ENCODE assay signal across 13 cellular contexts in the genomic region with DNA sequence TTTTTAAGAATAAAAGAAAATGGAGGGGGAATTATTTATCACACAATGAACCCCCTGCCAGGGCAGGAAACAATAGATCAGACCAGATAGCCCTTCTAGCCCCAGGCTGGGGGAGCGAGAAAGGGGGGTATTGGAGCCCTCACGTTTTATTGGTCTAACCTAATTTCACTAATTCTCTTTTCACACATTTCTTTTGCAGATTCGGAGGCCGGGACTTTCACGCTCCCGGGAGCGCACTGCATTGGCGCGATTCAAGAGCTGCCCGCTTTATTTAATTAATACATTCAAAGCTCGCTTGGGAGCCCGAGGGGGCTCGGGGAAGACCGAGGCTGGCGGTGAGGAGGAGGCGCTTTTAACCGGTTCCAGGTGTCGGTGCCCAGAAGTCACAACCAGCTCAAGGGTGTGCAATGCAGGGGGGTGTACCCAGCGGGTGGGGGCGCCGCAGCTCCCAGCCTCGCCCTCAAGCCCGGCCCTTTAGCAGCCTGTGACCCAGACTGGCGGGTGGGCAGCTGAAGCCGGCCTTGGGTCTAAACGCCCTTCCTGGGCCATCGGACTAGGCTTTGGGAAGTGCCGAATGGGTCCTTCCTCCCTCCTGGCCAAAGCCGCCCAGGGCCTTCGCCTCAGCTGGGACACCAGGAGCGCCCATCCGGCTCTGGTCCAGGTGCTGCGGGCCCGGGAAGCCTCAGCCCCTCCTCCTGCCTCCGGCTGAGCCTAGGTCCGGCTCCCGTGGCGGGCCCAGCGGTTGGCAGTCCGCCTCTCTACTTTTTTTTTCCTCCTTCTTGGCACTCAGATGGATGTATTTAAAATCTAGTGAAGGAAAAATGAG. TPM values are rescaled to one million over a fixed set of nuclear protein-coding genes. Genes with fewer than 3 reads are reported as not detected.
DNase-seq lines count a peak whose midpoint lies in the region; ATAC-seq lines count a peak whose summit lies in the region.
"Had no signal": no experiment of that assay in that cellular context is flagged by ENCODE, and none has a peak within 500 bp of the region (broad histone marks: within the 10 kb centered on the region; RNA-seq: fewer than 3 reads in every experiment).

No MANE protein-coding gene starts in this region.

- peaks cover 7% of the 10 kb centered on the region for H3K36me3 Mint-ChIP-seq in activated CD4-positive, alpha-beta memory T cell treated with anti-CD3 and anti-CD28 coated beads, Interleukin-2, amount 10 ng/mL, durations not matched to agents 7 days and 5 days (ENCODE audit: low read depth)
- peaks cover 5% of the 10 kb centered on the region for H3K36me3 Mint-ChIP-seq in activated CD4-positive, alpha-beta memory T cell treated with anti-CD3 and anti-CD28 coated beads for 36 hours
- peaks cover 6% of the 10 kb centered on the region for H3K36me3 Mint-ChIP-seq in T-helper 17 cell (ENCODE audit: low read depth)
- H3K36me3 Mint-ChIP-seq in stimulated activated memory B cell treated with anti-CD40 and anti-IgM and Interleukin-4, amounts not matched to agents 10 μg/mL and 1 μg/mL and 100 μg/mL, for 72 hours, result no peaks in the 10 kb centered on the region

- CTCF ChIA-PET in activated CD4-positive, alpha-beta memory T cell treated with anti-CD3 and anti-CD28 coated beads, Interleukin-2, amount 10 ng/mL, durations not matched to agents 7 days and 5 days (lab: Charles Lee), result interaction anchor here (3.6 kb wide), 1 partner anchor 11 kb away, joined by 31 read pairs; no protein-coding TSS in a partner anchor
- CTCF ChIA-PET in activated CD4-positive, alpha-beta memory T cell treated with anti-CD3 and anti-CD28 coated beads for 36 hours (lab: Charles Lee), result interaction anchor here (0.5 to 5.0 kb wide), 4 partner anchors 9 to 411 kb away, joined by 3 to 52 read pairs (median 6); no protein-coding TSS in a partner anchor

- DNase-seq in activated CD4-positive, alpha-beta memory T cell treated with anti-CD3 and anti-CD28 coated beads, Interleukin-2, amount 10 ng/mL, durations not matched to agents 7 days and 5 days, result no peak
- no peak for DNase-seq in activated CD4-positive, alpha-beta memory T cell treated with anti-CD3 and anti-CD28 coated beads for 36 hours
- DNase-seq in T-helper 17 cell (no peak), iPS DF 6.9 (ENCODE audit: low read depth, low spot score) (no peak), Kasumi-1 (lab: John Stamatoyannopoulos, UW) (no peak), SIG-M5 treated with dmso at 0.1 percent for 504 hours (lab: John Stamatoyannopoulos, UW; ENCODE audit: unreplicated experiment) (no peak)
- DNase-seq: activated CD4-positive, CD25-positive, alpha-beta regulatory T cell treated with anti-CD3 and anti-CD28 coated beads, Interleukin-2, amount 50 U/mL, for 72 hours; NCI-H2171; substantia nigra had no signal

- WGBS in iPS DF 6.9 (ENCODE audit: insufficient coverage, insufficient read length), result no CpG with 5 or more reads among the region's 40 CpGs

- H3K4me3 ChIP-seq in iPS DF 6.9 (ENCODE audit: low read length), result peak overlapping the region; percentile 2; the same call in 1 of the 2 replicates
- H3K4me3 ChIP-seq: BLaER1 had no signal

- H3K27ac ChIP-seq in iPS DF 6.9 (ENCODE audit: low read length), result no peak overlapping the region
- H3K27ac ChIP-seq: BLaER1, epithelial cell of prostate had no signal

- POLR2A ChIA-PET in activated CD4-positive, alpha-beta memory T cell treated with anti-CD3 and anti-CD28 coated beads, Interleukin-2, amount 10 ng/mL, durations not matched to agents 7 days and 5 days (lab: Charles Lee), result interaction anchor here (1.7 kb wide), 1 partner anchor 11 kb away, joined by 4 read pairs; no protein-coding TSS in a partner anchor
- POLR2A ChIA-PET in activated CD4-positive, alpha-beta memory T cell treated with anti-CD3 and anti-CD28 coated beads for 36 hours (lab: Charles Lee), result no interaction called here

- H3K4me3 Mint-ChIP-seq in activated CD4-positive, alpha-beta memory T cell treated with anti-CD3 and anti-CD28 coated beads, Interleukin-2, amount 10 ng/mL, durations not matched to agents 7 days and 5 days, result peak overlapping the region; percentile 16
- H3K4me3 Mint-ChIP-seq in activated CD4-positive, alpha-beta memory T cell treated with anti-CD3 and anti-CD28 coated beads for 36 hours, result no peak overlapping the region
- peak overlapping the region; percentile 49 for H3K4me3 Mint-ChIP-seq in T-helper 17 cell
- H3K4me3 Mint-ChIP-seq in stimulated activated memory B cell treated with anti-CD40 and anti-IgM and Interleukin-4, amounts not matched to agents 10 μg/mL and 1 μg/mL and 100 μg/mL, for 72 hours, result peak overlapping the region; percentile 31

- H3K4me1 Mint-ChIP-seq in activated CD4-positive, alpha-beta memory T cell treated with anti-CD3 and anti-CD28 coated beads, Interleukin-2, amount 10 ng/mL, durations not matched to agents 7 days and 5 days, result peaks cover 44% of the 10 kb centered on the region
- H3K4me1 Mint-ChIP-seq in activated CD4-positive, alpha-beta memory T cell treated with anti-CD3 and anti-CD28 coated beads for 36 hours (ENCODE audit: low read depth), result peaks cover 35% of the 10 kb centered on the region
- H3K4me1 Mint-ChIP-seq in T-helper 17 cell, result peaks cover 27% of the 10 kb centered on the region
- H3K4me1 Mint-ChIP-seq in stimulated activated memory B cell treated with anti-CD40 and anti-IgM and Interleukin-4, amounts not matched to agents 10 μg/mL and 1 μg/mL and 100 μg/mL, for 72 hours, result peaks cover 44% of the 10 kb centered on the region

- intact Hi-C loops in activated CD4-positive, alpha-beta memory T cell treated with anti-CD3 and anti-CD28 coated beads for 36 hours (cut with micrococcal nuclease), result loop anchor here (10.0 kb wide), 1 partner anchor 1254 kb away; a partner anchor contains a TSS

- no peak for ATAC-seq in T-helper 17 cell
- ATAC-seq in stimulated activated memory B cell treated with anti-CD40 and anti-IgM and Interleukin-4, amounts not matched to agents 10 μg/mL and 1 μg/mL and 100 μg/mL, for 72 hours, result no peak
- no peak for ATAC-seq in GM18873 (IDR thresholded peaks at IDR 0.05; ENCODE audit: low FRiP score, unreplicated experiment)

- H3K27me3 ChIP-seq in iPS DF 6.9 (ENCODE audit: control insufficient read depth, insufficient read depth, low read length), result peaks cover 82% of the 10 kb centered on the region

- no peaks in the 10 kb centered on the region for H3K9me3 Mint-ChIP-seq in activated CD4-positive, alpha-beta memory T cell treated with anti-CD3 and anti-CD28 coated beads, Interleukin-2, amount 10 ng/mL, durations not matched to agents 7 days and 5 days
- H3K9me3 Mint-ChIP-seq in activated CD4-positive, alpha-beta memory T cell treated with anti-CD3 and anti-CD28 coated beads for 36 hours, result no peaks in the 10 kb centered on the region
- H3K9me3 Mint-ChIP-seq in stimulated activated memory B cell treated with anti-CD40 and anti-IgM and Interleukin-4, amounts not matched to agents 10 μg/mL and 1 μg/mL and 100 μg/mL, for 72 hours, result peaks cover 3% of the 10 kb centered on the region

- H3K27me3 Mint-ChIP-seq in activated CD4-positive, alpha-beta memory T cell treated with anti-CD3 and anti-CD28 coated beads, Interleukin-2, amount 10 ng/mL, durations not matched to agents 7 days and 5 days, result peaks cover 81% of the 10 kb centered on the region
- peaks cover 79% of the 10 kb centered on the region for H3K27me3 Mint-ChIP-seq in activated CD4-positive, alpha-beta memory T cell treated with anti-CD3 and anti-CD28 coated beads for 36 hours
- H3K27me3 Mint-ChIP-seq in T-helper 17 cell, result peaks cover 87% of the 10 kb centered on the region
- H3K27me3 Mint-ChIP-seq in stimulated activated memory B cell treated with anti-CD40 and anti-IgM and Interleukin-4, amounts not matched to agents 10 μg/mL and 1 μg/mL and 100 μg/mL, for 72 hours, result peaks cover 90% of the 10 kb centered on the region

- H3K9me3 ChIP-seq in T-helper 17 cell (ENCODE audit: control insufficient read depth, low read length, poor library complexity, severe bottlenecking) (peaks cover 3% of the 10 kb centered on the region), iPS DF 6.9 (ENCODE audit: control insufficient read depth, insufficient read depth, low read length) (no peaks in the 10 kb centered on the region)

- no peaks in the 10 kb centered on the region for H3K36me3 ChIP-seq in iPS DF 6.9 (ENCODE audit: control insufficient read depth, insufficient read depth, low read length)
- H3K36me3 ChIP-seq: BLaER1 had no signal

- peaks cover 11% of the 10 kb centered on the region; the same call in 1 of the 2 replicates for H3K4me1 ChIP-seq in iPS DF 6.9 (ENCODE audit: control insufficient read depth, insufficient read depth, low read length)

- H3K27ac Mint-ChIP-seq in activated CD4-positive, alpha-beta memory T cell treated with anti-CD3 and anti-CD28 coated beads, Interleukin-2, amount 10 ng/mL, durations not matched to agents 7 days and 5 days, result no peak overlapping the region
- no peak overlapping the region for H3K27ac Mint-ChIP-seq in activated CD4-positive, alpha-beta memory T cell treated with anti-CD3 and anti-CD28 coated beads for 36 hours
- H3K27ac Mint-ChIP-seq in T-helper 17 cell, result no peak overlapping the region
- no peak overlapping the region for H3K27ac Mint-ChIP-seq in stimulated activated memory B cell treated with anti-CD40 and anti-IgM and Interleukin-4, amounts not matched to agents 10 μg/mL and 1 μg/mL and 100 μg/mL, for 72 hours

RNA-seq across cellular contexts. Expression of a gene that starts 5.3 kb away (rescaled TPM):
- total RNA-seq in activated CD4-positive, alpha-beta memory T cell treated with anti-CD3 and anti-CD28 coated beads, Interleukin-2, amount 10 ng/mL, durations not matched to agents 7 days and 5 days, result not detected
- total RNA-seq in activated CD4-positive, alpha-beta memory T cell treated with anti-CD3 and anti-CD28 coated beads for 36 hours, result not detected
- not detected for total RNA-seq in T-helper 17 cell
